In the genomic region with DNA sequence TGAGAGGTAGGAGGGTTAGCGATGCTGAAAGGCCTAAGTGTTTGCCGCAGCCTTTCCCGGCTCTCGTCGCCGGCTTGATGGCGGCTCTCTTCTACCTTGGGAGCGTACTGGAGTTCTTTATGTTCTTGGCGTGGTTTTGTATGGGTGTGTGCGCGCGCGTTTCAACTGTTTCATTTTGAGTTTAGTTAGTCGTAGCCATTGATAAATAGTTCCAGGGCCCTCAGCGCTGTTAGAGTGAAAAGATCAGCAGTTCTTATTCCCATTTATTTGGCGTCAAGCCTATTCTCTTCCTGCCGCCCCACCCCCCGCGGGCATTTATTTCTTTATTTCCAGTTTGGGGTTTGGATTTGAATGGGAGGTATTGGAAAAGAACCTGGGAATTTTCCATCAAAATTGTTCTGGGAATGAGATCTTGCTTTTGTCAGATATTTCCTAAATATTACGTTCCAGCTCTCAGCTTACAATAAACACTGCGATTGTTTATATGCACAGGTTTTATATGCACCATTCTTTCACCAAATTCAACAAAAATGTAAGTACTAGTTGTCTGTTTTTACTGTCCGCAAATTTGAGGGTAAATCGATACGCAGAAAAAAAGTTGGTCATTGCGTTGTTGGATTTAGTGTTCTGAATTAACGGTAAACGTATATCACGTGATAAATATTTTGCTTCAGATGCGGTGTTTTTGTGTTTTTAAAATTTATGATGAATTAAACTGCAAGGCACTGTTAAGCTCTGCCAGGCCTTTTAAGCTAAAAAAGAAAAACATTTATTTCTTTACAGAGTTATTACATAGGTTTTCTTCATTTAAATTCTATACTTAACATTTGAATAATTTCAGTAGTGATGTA, we compare ENCODE assay signal across 8 cellular contexts. TPM values are rescaled to one million over a fixed set of nuclear protein-coding genes. Genes with fewer than 3 reads are reported as not detected.
DNase-seq lines count a peak whose midpoint lies in the region; ATAC-seq and TF ChIP-seq lines count a peak whose summit lies in the region.

No MANE protein-coding gene starts in this region.

- H3K9me3 Mint-ChIP-seq in T-helper 2 cell treated with Interferon-gamma antibody and Interleukin-4, amounts not matched to agents 5 μg/mL and 100 μg/mL, for 36 hours = peaks cover 2% of the 10 kb centered on the region

- peak overlapping the region; percentile 97 for H3K4me3 Mint-ChIP-seq in T-helper 2 cell treated with Interferon-gamma antibody and Interleukin-4, amounts not matched to agents 5 μg/mL and 100 μg/mL, for 36 hours

- peaks cover 25% of the 10 kb centered on the region for H3K4me1 ChIP-seq in HUES48 (ENCODE audit: control insufficient read depth, insufficient read depth, low read length)
- peaks cover 0 to 46% (median 9%) of the 10 kb centered on the region in 4 donors for H3K4me1 ChIP-seq in right lobe of liver

- H3K9me3 ChIP-seq in HUES48 (ENCODE audit: control insufficient read depth, insufficient read depth, low read length) (no peaks in the 10 kb centered on the region), right lobe of liver (no peaks in the 10 kb centered on the region)

- no peak for TF ChIP-seq POLR2A in right lobe of liver (IDR thresholded peaks at IDR 0.05)

- H3K27me3 ChIP-seq in GM06990 (replicated peaks; ENCODE audit: control insufficient read depth, insufficient read depth, low read length) (no peaks in the 10 kb centered on the region), HUES48 (ENCODE audit: control insufficient read depth, insufficient read depth, low read length) (no peaks in the 10 kb centered on the region), right lobe of liver (no peaks in the 10 kb centered on the region)

- DNase-seq in GM06990 (ENCODE audit: extremely low read depth, insufficient read length) = no peak
- DNase-seq in T-helper 2 cell treated with Interferon-gamma antibody and Interleukin-4, amounts not matched to agents 5 μg/mL and 100 μg/mL, for 36 hours (ENCODE audit: low spot score) = peak; percentile 60
- peak; percentile 34 for DNase-seq in cerebellar cortex (ENCODE audit: low spot score)
- peak in 1 of 3 donors; percentile 31 for DNase-seq in right lobe of liver
- peak; percentile 8 for DNase-seq in stimulated activated CD8-positive, alpha-beta memory T cell treated with anti-CD3 and anti-CD28 coated beads, Interleukin-12 subunit alpha, Interleukin-12 subunit beta, amount 100 ng/mL, for 1 hour (ENCODE audit: low read depth)
- no peak for DNase-seq in SKM-1 (lab: John Stamatoyannopoulos, UW; ENCODE audit: unreplicated experiment)

- peak overlapping the region; percentile 100 for H3K9ac ChIP-seq in HUES48 (ENCODE audit: low read depth, low read length)

- H3K4me1 Mint-ChIP-seq in T-helper 2 cell treated with Interferon-gamma antibody and Interleukin-4, amounts not matched to agents 5 μg/mL and 100 μg/mL, for 36 hours (ENCODE audit: low read depth) = peaks cover 23% of the 10 kb centered on the region

- H3K27ac Mint-ChIP-seq in T-helper 2 cell treated with Interferon-gamma antibody and Interleukin-4, amounts not matched to agents 5 μg/mL and 100 μg/mL, for 36 hours = peak overlapping the region; percentile 98

- H3K4me3 ChIP-seq in GM06990 (replicated peaks; ENCODE audit: low read depth, low read length) = peak overlapping the region; percentile 95
- H3K4me3 ChIP-seq in HUES48 (ENCODE audit: low read depth, low read length) = peak overlapping the region; percentile 100
- H3K4me3 ChIP-seq in right lobe of liver = peak overlapping the region; percentile 85 to 98 (median 88)

- ATAC-seq in right lobe of liver = peak in 3 of 4 donors; percentile 0 to 2 (median 0)
- ATAC-seq in GM19324 (IDR thresholded peaks at IDR 0.05; ENCODE audit: low FRiP score, unreplicated experiment) = no peak

- H3K27ac ChIP-seq in HUES48 (ENCODE audit: low read depth, low read length) = peak overlapping the region; percentile 99
- H3K27ac ChIP-seq in right lobe of liver = peak overlapping the region; percentile 94 to 96 (median 96)

- H3K27me3 Mint-ChIP-seq in T-helper 2 cell treated with Interferon-gamma antibody and Interleukin-4, amounts not matched to agents 5 μg/mL and 100 μg/mL, for 36 hours (ENCODE audit: low read depth) = peaks cover 6% of the 10 kb centered on the region

- peaks cover 35% of the 10 kb centered on the region for H3K36me3 Mint-ChIP-seq in T-helper 2 cell treated with Interferon-gamma antibody and Interleukin-4, amounts not matched to agents 5 μg/mL and 100 μg/mL, for 36 hours (ENCODE audit: low read depth)

- no peak for TF ChIP-seq CTCF in GM06990 (IDR thresholded peaks at IDR 0.05; ENCODE audit: insufficient read depth, low read length, poor library complexity, severe bottlenecking)
- no peak for TF ChIP-seq CTCF in right lobe of liver (IDR thresholded peaks at IDR 0.05)

- H3K36me3 ChIP-seq in GM06990 (ENCODE audit: control insufficient read depth, insufficient read depth, low read length) (no peaks in the 10 kb centered on the region), HUES48 (ENCODE audit: control insufficient read depth, insufficient read depth, low read length) (peaks cover 32% of the 10 kb centered on the region), right lobe of liver (no peaks in the 10 kb centered on the region)

- intact Hi-C loops in right lobe of liver (cut with DNase I) = no loop called here

- under 1% methylated on average over 21 of the region's 29 CpGs for WGBS in right lobe of liver (ENCODE audit: insufficient coverage, low coverage, low lambda C conversion rate, missing lambda C conversion rate)

RNA-seq across cellular contexts. Expression of a gene that starts 1.0 kb away (rescaled TPM):
- 10 to 100 TPM; 13.2 to 23.6 (median 17.5) TPM for total RNA-seq in right lobe of liver

Comparison
In these comparisons a context has a peak if more than half of its experiments do, and no peak if none do; other contexts are left out.
1. DNase-seq: peak in T-helper 2 cell treated with Interferon-gamma antibody and Interleukin-4, amounts not matched to agents 5 μg/mL and 100 μg/mL, for 36 hours (single experiment), cerebellar cortex (single experiment) and stimulated activated CD8-positive, alpha-beta memory T cell treated with anti-CD3 and anti-CD28 coated beads, Interleukin-12 subunit alpha, Interleukin-12 subunit beta, amount 100 ng/mL, for 1 hour (single experiment); none in GM06990 (single experiment) and SKM-1 (single experiment).
2. Peak in every context shown above with its lines, with median percentiles within 50 percentile points of each other: H3K4me3 ChIP-seq.